ENCODE assay signal across 10 cellular contexts in genomic region chr2:214410918-214411554, GRCh38. TPM values are rescaled to one million over a fixed set of nuclear protein-coding genes. Genes with fewer than 3 reads are reported as not detected.
DNase-seq lines count a peak whose midpoint lies in the region; ATAC-seq and TF ChIP-seq lines count a peak whose summit lies in the region.
"Had no signal": no experiment of that assay in that cellular context is flagged by ENCODE, and none has a peak within 500 bp of the region (broad histone marks: within the 10 kb centered on the region; RNA-seq: fewer than 3 reads in every experiment).

VWC2L (plus strand) TSS chr2:214411054; CDS start chr2:214414194, 3,140 bp downstream.

- H3K4me1 ChIP-seq in liver (ENCODE audit: control insufficient read depth in 4 of 4, insufficient read depth in 4 of 4, low read length in 3 of 4) (no peaks in the 10 kb centered on the region), tibial artery (no peaks in the 10 kb centered on the region)
- H3K4me1 ChIP-seq: ascending aorta had no signal

- H3K36me3 ChIP-seq in liver (ENCODE audit: control insufficient read depth in 4 of 4, insufficient read depth in 3 of 4, low read depth in 1 of 4, low read length in 3 of 4) (no peaks in the 10 kb centered on the region), tibial artery (no peaks in the 10 kb centered on the region)
- H3K36me3 ChIP-seq: ascending aorta, thoracic aorta had no signal

- intact Hi-C loops in tibial artery (cut with DNase I; ENCODE audit: low total_unique reads), result no loop called here

- H3K9me3 ChIP-seq in liver (ENCODE audit: control insufficient read depth in 4 of 4, low read length in 3 of 4) (peaks cover 0 to 2% (median 0%) of the 10 kb centered on the region in 4 donors), tibial artery (no peaks in the 10 kb centered on the region)
- H3K9me3 ChIP-seq: ascending aorta, thoracic aorta had no signal

- no peak within 1 kb of the TSS for H3K4me3 ChIP-seq in AG04449 (ENCODE audit: low read depth, low read length)
- H3K4me3 ChIP-seq in LNCaP clone FGC (ENCODE audit: low read depth, low read length), result no peak within 1 kb of the TSS
- no peak within 1 kb of the TSS for H3K4me3 ChIP-seq in liver (ENCODE audit: low read depth in 1 of 3, low read length in 3 of 3)
- H3K4me3 ChIP-seq in tibial artery, result no peak within 1 kb of the TSS
- H3K4me3 ChIP-seq: ascending aorta, thoracic aorta had no signal

- H3K27ac ChIP-seq in liver (ENCODE audit: low read depth in 1 of 2, low read length in 2 of 2), result no peak within 1 kb of the TSS
- no peak within 1 kb of the TSS for H3K27ac ChIP-seq in tibial artery
- H3K27ac ChIP-seq: ascending aorta, thoracic aorta had no signal

- peak; percentile 14 for DNase-seq in AG04449 (ENCODE audit: low read depth, low spot score)
- DNase-seq in LNCaP clone FGC (ENCODE audit: low read depth), result peak; percentile 59
- peak; percentile 64 for DNase-seq in SK-MEL-5 (ENCODE audit: low read depth, low spot score)
- peak; percentile 52 for DNase-seq in dermis blood vessel endothelial cell
- DNase-seq in tibial artery, result peak; percentile 28 to 77
- DNase-seq in NK-92 (lab: John Stamatoyannopoulos, UW; ENCODE audit: unreplicated experiment), result no peak

- no peaks in the 10 kb centered on the region for H3K27me3 ChIP-seq in liver (ENCODE audit: control insufficient read depth in 4 of 4, insufficient read depth in 4 of 4, low read length in 3 of 4)
- H3K27me3 ChIP-seq in tibial artery, result no peaks in the 10 kb centered on the region
- H3K27me3 ChIP-seq: ascending aorta had no signal

- CTCF ChIA-PET in AG04449 (lab: Yijun Ruan, JAX), result no interaction called here

- no peak for TF ChIP-seq CTCF in AG04449 (IDR thresholded peaks at IDR 0.05; ENCODE audit: insufficient read depth, low read length, missing control alignments)
- no peak for TF ChIP-seq CTCF in LNCaP clone FGC (IDR thresholded peaks at IDR 0.05; ENCODE audit: control insufficient read depth, extremely low read depth, insufficient read depth)
- no peak for TF ChIP-seq CTCF in liver (IDR thresholded peaks at IDR 0.05; ENCODE audit: low read depth, low read length, missing input control)
- no peak for TF ChIP-seq CTCF in tibial artery (IDR thresholded peaks at IDR 0.05)

- 14% methylated on average over 19 of the region's 19 CpGs for WGBS in liver

- TF ChIP-seq RAD21 in liver (IDR thresholded peaks at IDR 0.05), result peak in 1 of 2 donors; percentile 8

- POLR2A ChIA-PET in AG04449 (lab: Yijun Ruan, JAX), result no interaction called here

- no peak within 1 kb of the TSS for H3K9ac ChIP-seq in liver (ENCODE audit: low read depth in 1 of 2, low read length in 2 of 2)

- peak; percentile 54 for ATAC-seq in GM18868 (IDR thresholded peaks at IDR 0.05; ENCODE audit: unreplicated experiment)

- in situ Hi-C loops in SK-MEL-5 (cut with HindIII; ENCODE audit: low pct_unique_long_range_greater_than_20kb, low sequenced_read_pairs), result no loop called here

TF ChIP-seq in liver, 16 proteins besides CTCF, POLR2A, EP300 and RAD21:
- TF ChIP-seq NR2F2 (IDR thresholded peaks at IDR 0.05) (no peak), REST (IDR thresholded peaks at IDR 0.05) (peak; percentile 100)
TF ChIP-seq in liver: peak in this region for 1.

RNA-seq across cellular contexts. Expression of gene VWC2L, which starts in this region (rescaled TPM):
- not detected in 2 replicates for total RNA-seq in SK-MEL-5 (2014; rRNA removed; shearing (Covaris generic))
- polyA plus RNA-seq in SK-MEL-5 (2015; cell fraction: cytosol; rRNA removed), result not detected in 2 replicates
- not detected in 2 replicates for polyA plus RNA-seq in SK-MEL-5 (2015; cell fraction: nucleus; rRNA removed)
- total RNA-seq in dermis blood vessel endothelial cell (not detected in 2 replicates), liver (not detected)
- not detected for polyA plus RNA-seq in liver
- total RNA-seq: ascending aorta had no signal

Comparison
In these comparisons a context has a peak if more than half of its experiments do, and no peak if none do; other contexts are left out.
1. Peak in DNase-seq in SK-MEL-5; RNA of the gene not detected or under 1 TPM.
2. Peak in DNase-seq in dermis blood vessel endothelial cell; RNA of the gene not detected or under 1 TPM.